In genomic region chr5:79560774-79561524, GRCh38 we compare ENCODE assay signal across 8 cellular contexts. TPM values are rescaled to one million over a fixed set of nuclear protein-coding genes. Genes with fewer than 3 reads are reported as not detected.
A peak's percentile ranks its signal among the peaks of the same experiment; 100 is the strongest.
DNase-seq lines count a peak whose midpoint lies in the region; ATAC-seq and TF ChIP-seq lines count a peak whose summit lies in the region.

No MANE protein-coding gene starts in this region.

- no peak for TF ChIP-seq POLR2A in uterus (IDR thresholded peaks at IDR 0.05)

- H3K4me3 Mint-ChIP-seq in T-helper 2 cell treated with Interferon-gamma antibody and Interleukin-4, amounts not matched to agents 5 μg/mL and 100 μg/mL, for 36 hours, result peak overlapping the region; percentile 35

- no peaks in the 10 kb centered on the region for H3K79me2 ChIP-seq in osteoblast (ENCODE audit: insufficient read depth, low read length)

- peak overlapping the region; percentile 71 for H3K27ac ChIP-seq in osteoblast (ENCODE audit: low read depth, low read length)
- H3K27ac ChIP-seq in uterus, result no peak overlapping the region
- no peak overlapping the region for H3K27ac ChIP-seq in right cardiac atrium (ENCODE audit: low read length)

- intact Hi-C loops in uterus (cut with DNase I; ENCODE audit: low total_unique reads), result no loop called here
- intact Hi-C loops in right cardiac atrium (cut with DNase I), result loop anchor here in 1 of 4 donors (5.0 kb wide), 1 partner anchor 296 kb away; no protein-coding TSS in a partner anchor

- TF ChIP-seq CTCF in osteoblast (IDR thresholded peaks at IDR 0.05; ENCODE audit: extremely low read depth, low read depth, low read length), result no peak
- no peak for TF ChIP-seq CTCF in uterus (IDR thresholded peaks at IDR 0.05)

- H3K27ac Mint-ChIP-seq in T-helper 2 cell treated with Interferon-gamma antibody and Interleukin-4, amounts not matched to agents 5 μg/mL and 100 μg/mL, for 36 hours, result peak overlapping the region; percentile 87

- DNase-seq in T-helper 2 cell treated with Interferon-gamma antibody and Interleukin-4, amounts not matched to agents 5 μg/mL and 100 μg/mL, for 36 hours (ENCODE audit: low spot score), result peak; percentile 39
- DNase-seq in osteoblast (ENCODE audit: insufficient read length, low spot score, missing footprints) (peak; percentile 17), amygdala (lab: John Stamatoyannopoulos, UW) (no peak), uterus (no peak), right cardiac atrium (no peak), NCI-H82 (lab: John Stamatoyannopoulos, UW) (no peak)

- H3K27me3 Mint-ChIP-seq in T-helper 2 cell treated with Interferon-gamma antibody and Interleukin-4, amounts not matched to agents 5 μg/mL and 100 μg/mL, for 36 hours (ENCODE audit: low read depth), result no peaks in the 10 kb centered on the region

- H3K4me1 ChIP-seq in osteoblast (ENCODE audit: insufficient read depth, low read length) (peaks cover 31% of the 10 kb centered on the region), uterus (no peaks in the 10 kb centered on the region), right cardiac atrium (ENCODE audit: control insufficient read depth, insufficient read depth, low read length) (no peaks in the 10 kb centered on the region)

- peak overlapping the region; percentile 63 for H3K4me2 ChIP-seq in osteoblast (ENCODE audit: insufficient read depth, low read length)

- ATAC-seq in GM18868 (IDR thresholded peaks at IDR 0.05; ENCODE audit: unreplicated experiment) (peak; percentile 85), HG02938 (IDR thresholded peaks at IDR 0.05; ENCODE audit: unreplicated experiment) (peak; percentile 86), right cardiac atrium (no peak)

- H2AFZ ChIP-seq in osteoblast (ENCODE audit: low read length), result peak overlapping the region; percentile 60

- no peaks in the 10 kb centered on the region for H3K9me3 ChIP-seq in osteoblast (ENCODE audit: low read depth, low read length)
- H3K9me3 ChIP-seq in uterus, result no peaks in the 10 kb centered on the region
- no peaks in the 10 kb centered on the region for H3K9me3 ChIP-seq in right cardiac atrium (ENCODE audit: control insufficient read depth, low read length)

- 76% methylated on average over 4 of the region's 4 CpGs for WGBS in right cardiac atrium

- H3K4me3 ChIP-seq in osteoblast (ENCODE audit: insufficient read depth, low read length) (peak overlapping the region; percentile 44), uterus (no peak overlapping the region), right cardiac atrium (ENCODE audit: low read length) (no peak overlapping the region)

- H3K36me3 ChIP-seq in osteoblast (ENCODE audit: insufficient read depth, low read length) (no peaks in the 10 kb centered on the region), uterus (no peaks in the 10 kb centered on the region)

- peaks cover 9% of the 10 kb centered on the region for H3K9me3 Mint-ChIP-seq in T-helper 2 cell treated with Interferon-gamma antibody and Interleukin-4, amounts not matched to agents 5 μg/mL and 100 μg/mL, for 36 hours

- H3K36me3 Mint-ChIP-seq in T-helper 2 cell treated with Interferon-gamma antibody and Interleukin-4, amounts not matched to agents 5 μg/mL and 100 μg/mL, for 36 hours (ENCODE audit: low read depth), result peaks cover 12% of the 10 kb centered on the region

- H3K27me3 ChIP-seq in osteoblast (ENCODE audit: insufficient read depth, low read length), result no peaks in the 10 kb centered on the region
- H3K27me3 ChIP-seq in uterus, result no peaks in the 10 kb centered on the region
- H3K27me3 ChIP-seq in right cardiac atrium (ENCODE audit: control insufficient read depth, insufficient read depth), result no peaks in the 10 kb centered on the region

- H3K4me1 Mint-ChIP-seq in T-helper 2 cell treated with Interferon-gamma antibody and Interleukin-4, amounts not matched to agents 5 μg/mL and 100 μg/mL, for 36 hours (ENCODE audit: low read depth), result peaks cover 33% of the 10 kb centered on the region

- H4K20me1 ChIP-seq in osteoblast (ENCODE audit: insufficient read depth, low read length), result no peaks in the 10 kb centered on the region

RNA-seq across cellular contexts. Expression of gene HOMER1, which starts 47.0 kb away (rescaled TPM):
- total RNA-seq in osteoblast (10.6 and 14.1 TPM in 2 replicates), uterus (10 to 100 TPM in 3 of 4 donors, 1 to 10 TPM in 1; 2.8 to 34.1 (median 20.8) TPM), right cardiac atrium (10 to 100 TPM; 30.7 to 57.6 (median 46.8) TPM)
- polyA plus RNA-seq in right cardiac atrium, result 10.0 TPM

RNA-seq across cellular contexts. Expression of gene TENT2, which starts 51.3 kb away (rescaled TPM):
- total RNA-seq in osteoblast (65.9 and 77.5 TPM in 2 replicates), uterus (100 to 1,000 TPM in 2 of 4 donors, 10 to 100 TPM in 2; 62.5 to 118 (median 90.9) TPM), right cardiac atrium (10 to 100 TPM; 29.9 to 38.7 (median 33.7) TPM)
- 12.3 TPM for polyA plus RNA-seq in right cardiac atrium

Comparison
In these comparisons a context has a peak if more than half of its experiments do, and no peak if none do; other contexts are left out.
1. ATAC-seq: peak in GM18868 (single experiment) and HG02938 (single experiment); none in right cardiac atrium (0 of 2).
2. DNase-seq: peak in T-helper 2 cell treated with Interferon-gamma antibody and Interleukin-4, amounts not matched to agents 5 μg/mL and 100 μg/mL, for 36 hours (single experiment) and osteoblast (single experiment); none in amygdala (0 of 56), uterus (0 of 2), right cardiac atrium (0 of 3) and NCI-H82 (single experiment).